In the genomic region with DNA sequence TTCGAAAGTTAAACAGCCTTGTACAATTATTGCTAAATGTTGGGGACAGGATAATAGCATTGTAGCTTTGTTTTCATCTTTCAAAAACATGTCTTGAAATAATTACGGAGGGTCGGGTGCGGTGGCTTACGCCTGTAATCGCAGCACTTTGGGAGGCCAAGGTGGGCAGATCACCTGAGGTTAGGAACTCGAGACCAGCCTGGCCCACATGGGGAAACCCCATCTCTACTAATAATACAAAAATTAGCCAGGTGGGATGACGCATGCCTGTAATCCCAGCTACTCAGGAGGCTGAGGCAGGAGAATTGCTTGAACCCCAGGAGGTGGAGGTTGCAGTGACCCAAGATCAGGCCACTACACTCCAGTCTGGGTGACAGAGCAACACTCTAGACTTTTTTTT, we compare ENCODE assay signal across 8 cellular contexts.
DNase-seq lines count a peak whose midpoint lies in the region; ATAC-seq, FAIRE-seq and TF ChIP-seq lines count a peak whose summit lies in the region.
"Not testable (repeated sequence)": the region's sequence is repeated elsewhere in the genome, so short reads cannot be mapped to it uniquely, and the experiment has no call there.

No MANE protein-coding gene starts in this region.

- peak overlapping the region; percentile 56 for H3K4me3 Mint-ChIP-seq in activated CD8-positive, alpha-beta T cell treated with anti-CD3 and anti-CD28 coated beads for 36 hours

- not testable (repeated sequence) for BruUV-seq in PC-3 (replicated peaks; lab: Mats Ljungman, UMichigan)

- not testable (repeated sequence) for ATAC-seq in PC-3; activated CD8-positive, alpha-beta T cell treated with anti-CD3 and anti-CD28 coated beads for 36 hours; psoas muscle; thoracic aorta (ENCODE audit: insufficient number of reproducible peaks, low FRiP score, low read depth)

- H3K27me3 Mint-ChIP-seq in activated CD8-positive, alpha-beta T cell treated with anti-CD3 and anti-CD28 coated beads for 36 hours = not testable (repeated sequence)

- not testable (repeated sequence) for H3K9ac ChIP-seq in PC-3 (ENCODE audit: low read length)
- peak overlapping the region; percentile 81 for H3K9ac ChIP-seq in adipocyte (ENCODE audit: low read length)
- peak overlapping the region; percentile 82 for H3K9ac ChIP-seq in keratinocyte (ENCODE audit: control insufficient read depth, extremely low read depth, insufficient read depth, low read length)

- 75 to 80% methylated on average over 8 of the region's 8 CpGs for WGBS in esophagus, 2 donors
- 97 to 98% (median 97%) methylated on average over 8 of the region's 8 CpGs for WGBS in psoas muscle, 3 donors

- H3F3A ChIP-seq in PC-3 (ENCODE audit: low read length, unreplicated experiment) = not testable (repeated sequence)

- H3K9me3 ChIP-seq in PC-3 (ENCODE audit: low read length); adipocyte (ENCODE audit: control insufficient read depth, low read length); esophagus (ENCODE audit: control insufficient read depth in 2 of 2, insufficient read depth in 1 of 2, low read depth in 1 of 2, low read length in 1 of 2); keratinocyte (ENCODE audit: control insufficient read depth, low read depth, low read length); psoas muscle; thoracic aorta: not testable (repeated sequence)

- TF ChIP-seq CTCF in AG09309 (IDR thresholded peaks at IDR 0.05; ENCODE audit: control insufficient read depth, insufficient read depth, low read depth, low read length, missing control alignments); PC-3 (conservative IDR thresholded peaks at IDR 0.05; ENCODE audit: low read depth, low read length); activated CD8-positive, alpha-beta T cell treated with anti-CD3 and anti-CD28 coated beads for 36 hours (IDR thresholded peaks at IDR 0.05); keratinocyte (optimal IDR thresholded peaks at IDR 0.05 in 1 of 3, IDR thresholded peaks at IDR 0.05 in 1 of 3, conservative IDR thresholded peaks at IDR 0.05 in 1 of 3; ENCODE audit: extremely low read depth in 1 of 3, insufficient read depth in 2 of 3, low read length in 3 of 3); psoas muscle (IDR thresholded peaks at IDR 0.05); thoracic aorta (IDR thresholded peaks at IDR 0.05): not testable (repeated sequence)

- H2AFZ ChIP-seq in PC-3 (ENCODE audit: low read length) (0 out of 2 replicates have a peak overlapping the region, but pooled peaks have one; percentile 22), keratinocyte (ENCODE audit: control insufficient read depth, low read length) (peak overlapping the region; percentile 63)

- dilution Hi-C loops in keratinocyte (cut with MboI; ENCODE audit: extremely low pct_ligation_motif_present, low sequenced_read_pairs) = not testable (repeated sequence)

- not testable (repeated sequence) for H4K20me1 ChIP-seq in PC-3 (ENCODE audit: low read length); keratinocyte (ENCODE audit: control insufficient read depth, extremely low read depth, insufficient read depth, low read length)

- not testable (repeated sequence) for H3K9me2 ChIP-seq in PC-3 (replicated peaks; ENCODE audit: low read length)

- H3K4me2 ChIP-seq in PC-3 (ENCODE audit: low read length) (peak overlapping the region; percentile 54), keratinocyte (ENCODE audit: control insufficient read depth, extremely low read depth, insufficient read depth, low read depth, low read length) (peak overlapping the region; percentile 61)

- not testable (repeated sequence) for FAIRE-seq in keratinocyte (lab: Jason Lieb, UNC)

- peak overlapping the region; percentile 74 for H3K27ac Mint-ChIP-seq in activated CD8-positive, alpha-beta T cell treated with anti-CD3 and anti-CD28 coated beads for 36 hours

- H3K36me3 ChIP-seq in PC-3 (ENCODE audit: low read depth, low read length); adipocyte (ENCODE audit: control insufficient read depth, insufficient read depth, low read length, severe bottlenecking); esophagus (ENCODE audit: control insufficient read depth in 2 of 2, insufficient read depth in 2 of 2, low read length in 1 of 2); keratinocyte (ENCODE audit: control insufficient read depth in 2 of 2, extremely low read depth in 1 of 2, insufficient read depth in 2 of 2, low read length in 2 of 2); psoas muscle (ENCODE audit: insufficient read depth in 1 of 2, low read depth in 1 of 2); thoracic aorta: not testable (repeated sequence)

- not testable (repeated sequence) for DNase-seq in AG09309 (ENCODE audit: low read depth); PC-3; activated CD8-positive, alpha-beta T cell treated with anti-CD3 and anti-CD28 coated beads for 36 hours; adipocyte (ENCODE audit: low read depth); keratinocyte (ENCODE audit: low read depth, low spot score); psoas muscle; thoracic aorta (ENCODE audit: low spot score)

- H3K4me3 ChIP-seq in AG09309 (ENCODE audit: control insufficient read depth, low read depth, low read length) (peak overlapping the region; percentile 27), adipocyte (ENCODE audit: low read length) (peak overlapping the region; percentile 79), keratinocyte (ENCODE audit: control insufficient read depth in 2 of 3, extremely low read depth in 1 of 3, insufficient read depth in 2 of 3, low read depth in 1 of 3, low read length in 3 of 3) (peak overlapping the region in 2 of 3 experiments; percentile 48 to 52), thoracic aorta (peak overlapping the region; percentile 71)
- H3K4me3 ChIP-seq in PC-3 (ENCODE audit: low read length); esophagus (ENCODE audit: low read depth in 1 of 2, low read length in 2 of 2); psoas muscle: not testable (repeated sequence)

- intact Hi-C loops in PC-3 (cut with micrococcal nuclease); activated CD8-positive, alpha-beta T cell treated with anti-CD3 and anti-CD28 coated beads for 36 hours (cut with micrococcal nuclease); psoas muscle (cut with DNase I): not testable (repeated sequence)

- POLR2A ChIA-PET in PC-3 (lab: Charles Lee; ENCODE audit: unreplicated experiment); activated CD8-positive, alpha-beta T cell treated with anti-CD3 and anti-CD28 coated beads for 36 hours (lab: Charles Lee): not testable (repeated sequence)

- CTCF ChIA-PET in PC-3 (lab: Charles Lee) = not testable (repeated sequence)
- CTCF ChIA-PET in activated CD8-positive, alpha-beta T cell treated with anti-CD3 and anti-CD28 coated beads for 36 hours (lab: Charles Lee) = interaction anchor here (1.2 to 1.3 kb wide), 2 partner anchors 221 to 365 kb away, joined by 4 to 6 read pairs; no protein-coding TSS in a partner anchor

- H3K9me3 Mint-ChIP-seq in activated CD8-positive, alpha-beta T cell treated with anti-CD3 and anti-CD28 coated beads for 36 hours = not testable (repeated sequence)

- H3K27me3 ChIP-seq in PC-3 (ENCODE audit: low read length) = peaks cover 37% of the 10 kb centered on the region
- H3K27me3 ChIP-seq in adipocyte (replicated peaks; ENCODE audit: control insufficient read depth, insufficient read depth, low read length); esophagus (ENCODE audit: control insufficient read depth in 1 of 2, insufficient read depth in 2 of 2, low read length in 2 of 2); keratinocyte (ENCODE audit: control insufficient read depth, extremely low read depth, insufficient read depth, low read length); psoas muscle (ENCODE audit: insufficient read depth in 3 of 3, low read length in 2 of 3); thoracic aorta (replicated peaks; ENCODE audit: insufficient read depth): not testable (repeated sequence)

- not testable (repeated sequence) for H3K27ac ChIP-seq in PC-3 (ENCODE audit: low read length)
- H3K27ac ChIP-seq in esophagus (ENCODE audit: low read depth in 2 of 2, low read length in 1 of 2) (peak overlapping the region; percentile 81 to 94), keratinocyte (ENCODE audit: control insufficient read depth, insufficient read depth, low read length) (peak overlapping the region; percentile 92), psoas muscle (peak overlapping the region; percentile 46), thoracic aorta (peak overlapping the region; percentile 61 to 91)

- not testable (repeated sequence) for H3K79me2 ChIP-seq in PC-3 (ENCODE audit: low read length)
- H3K79me2 ChIP-seq in keratinocyte (ENCODE audit: control insufficient read depth, insufficient read depth, low read length) = peaks cover 12% of the 10 kb centered on the region

- peaks cover 43% of the 10 kb centered on the region for H3K4me1 Mint-ChIP-seq in activated CD8-positive, alpha-beta T cell treated with anti-CD3 and anti-CD28 coated beads for 36 hours (ENCODE audit: low read depth)

- H3K36me3 Mint-ChIP-seq in activated CD8-positive, alpha-beta T cell treated with anti-CD3 and anti-CD28 coated beads for 36 hours (ENCODE audit: low read depth) = not testable (repeated sequence)

- not testable (repeated sequence) for H3K9me1 ChIP-seq in keratinocyte (ENCODE audit: control insufficient read depth, extremely low read depth, insufficient read depth, low read length)

- not testable (repeated sequence) for H3K4me1 ChIP-seq in PC-3 (ENCODE audit: insufficient read depth, low read length); psoas muscle
- H3K4me1 ChIP-seq in adipocyte (ENCODE audit: control insufficient read depth, insufficient read depth, low read length) (peaks cover 22% of the 10 kb centered on the region), esophagus (ENCODE audit: control insufficient read depth in 2 of 2, insufficient read depth in 2 of 2, low read length in 1 of 2) (peaks cover 7 to 18% of the 10 kb centered on the region in 2 donors), keratinocyte (ENCODE audit: control insufficient read depth, extremely low read depth, insufficient read depth, low read length) (peaks cover 32% of the 10 kb centered on the region), thoracic aorta (ENCODE audit: control insufficient read depth in 1 of 2, low read depth in 2 of 2) (peaks cover 15 to 32% of the 10 kb centered on the region in 2 donors)
